ENCODE assay signal across 22 cellular contexts in the genomic region with DNA sequence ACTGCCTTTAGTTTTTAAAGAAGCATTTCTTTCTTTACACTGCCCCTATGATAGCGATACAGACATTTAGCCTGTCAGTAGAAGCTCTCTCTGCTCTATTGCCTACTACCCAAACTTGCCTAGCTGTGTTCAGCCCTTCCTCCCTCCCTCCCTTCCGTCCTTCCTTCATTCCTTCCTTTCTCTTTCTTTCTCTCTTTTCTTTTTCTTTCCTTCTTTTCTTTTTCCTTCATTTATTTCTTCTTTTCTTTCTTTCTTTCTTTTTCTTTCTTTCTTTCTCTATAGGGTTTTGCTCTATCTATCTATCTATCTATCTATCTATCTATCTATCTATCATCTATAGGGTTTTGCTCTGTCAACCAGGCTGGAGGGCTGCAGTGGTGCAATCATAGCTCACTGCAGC. TPM values are rescaled to one million over a fixed set of nuclear protein-coding genes. Genes with fewer than 3 reads are reported as not detected.
DNase-seq lines count a peak whose midpoint lies in the region; ATAC-seq and TF ChIP-seq lines count a peak whose summit lies in the region.
"Had no signal": no experiment of that assay in that cellular context is flagged by ENCODE, and none has a peak within 500 bp of the region (broad histone marks: within the 10 kb centered on the region; RNA-seq: fewer than 3 reads in every experiment).

No MANE protein-coding gene starts in this region.

- no peaks in the 10 kb centered on the region for H3K36me3 Mint-ChIP-seq in activated CD4-positive, alpha-beta memory T cell treated with anti-CD3 and anti-CD28 coated beads, Interleukin-2, amount 10 ng/mL, durations not matched to agents 7 days and 5 days (ENCODE audit: low read depth)
- H3K36me3 Mint-ChIP-seq: CD4-positive, alpha-beta memory T cell had no signal

- CTCF ChIA-PET in PC-9 (lab: Charles Lee): interaction anchor here (0.6 kb wide), 1 partner anchor 174 kb away, joined by 4 read pairs; no protein-coding TSS in a partner anchor
- CTCF ChIA-PET in activated CD4-positive, alpha-beta memory T cell treated with anti-CD3 and anti-CD28 coated beads, Interleukin-2, amount 10 ng/mL, durations not matched to agents 7 days and 5 days (lab: Charles Lee): interaction anchor here (1.3 to 1.5 kb wide), 2 partner anchors 22 to 37 kb away, joined by 3 to 5 read pairs; partner anchors contain the start of gene ZNF282

- no peak overlapping the region for H3K4me3 Mint-ChIP-seq in activated CD4-positive, alpha-beta memory T cell treated with anti-CD3 and anti-CD28 coated beads, Interleukin-2, amount 10 ng/mL, durations not matched to agents 7 days and 5 days
- H3K4me3 Mint-ChIP-seq: CD4-positive, alpha-beta memory T cell had no signal

- ATAC-seq in foreskin keratinocyte (no peak), GM18873 (IDR thresholded peaks at IDR 0.05; ENCODE audit: low FRiP score, unreplicated experiment) (no peak), GM21529 (IDR thresholded peaks at IDR 0.05; ENCODE audit: unreplicated experiment) (no peak)
- ATAC-seq: A549, Panc1, Right ventricle myocardium inferior had no signal

- H3K4me1 ChIP-seq in ACC112 (ENCODE audit: control insufficient read depth, insufficient read depth, low read length, unreplicated experiment) (peaks cover 18% of the 10 kb centered on the region), GM23248 (ENCODE audit: insufficient read depth) (peaks cover 19% of the 10 kb centered on the region), PC-9 (replicated peaks; ENCODE audit: insufficient read depth) (peaks cover 53% of the 10 kb centered on the region), foreskin keratinocyte (peaks cover 23% of the 10 kb centered on the region)

- H2AFZ ChIP-seq in ACC112 (ENCODE audit: low read length, unreplicated experiment): no peak overlapping the region
- H2AFZ ChIP-seq in GM23248: 0 out of 2 replicates have a peak overlapping the region, but pooled peaks have one; percentile 75
- H2AFZ ChIP-seq in PC-9: no peak overlapping the region

- POLR2A ChIA-PET in PC-9 (lab: Charles Lee; ENCODE audit: unreplicated experiment): interaction anchor here (0.6 to 0.7 kb wide), 2 partner anchors 42 to 106 kb away, joined by 5 to 9 read pairs; no protein-coding TSS in a partner anchor
- POLR2A ChIA-PET in activated CD4-positive, alpha-beta memory T cell treated with anti-CD3 and anti-CD28 coated beads, Interleukin-2, amount 10 ng/mL, durations not matched to agents 7 days and 5 days (lab: Charles Lee): interaction anchor here (0.9 to 1.7 kb wide), 3 partner anchors 22 to 37 kb away, joined by 3 to 4 read pairs (median 3); partner anchors contain the start of genes ZNF282 and ZNF783

- BruUV-seq in PC-9 (replicated peaks; lab: Mats Ljungman, UMichigan): no TSS peak

- H4K20me1 ChIP-seq in GM23248 (ENCODE audit: insufficient read depth): no peaks in the 10 kb centered on the region
- no peaks in the 10 kb centered on the region for H4K20me1 ChIP-seq in PC-9 (ENCODE audit: insufficient read depth)
- H4K20me1 ChIP-seq: BLaER1 had no signal

- H3K27me3 ChIP-seq in ACC112 (ENCODE audit: insufficient read depth, low read length): no peaks in the 10 kb centered on the region
- H3K27me3 ChIP-seq in GM23248 (replicated peaks; ENCODE audit: insufficient read depth): no peaks in the 10 kb centered on the region
- no peaks in the 10 kb centered on the region for H3K27me3 ChIP-seq in PC-9 (ENCODE audit: insufficient read depth, low read depth)
- no peaks in the 10 kb centered on the region for H3K27me3 ChIP-seq in foreskin keratinocyte
- H3K27me3 ChIP-seq: BLaER1, SJSA1 had no signal

- in situ Hi-C loops in GM23248 (cut with MboI): no loop called here

- peak overlapping the region; percentile 91 for H3K27ac ChIP-seq in ACC112 (ENCODE audit: low read depth, low read length)
- H3K27ac ChIP-seq in GM23248: peak overlapping the region; percentile 93
- peak overlapping the region; percentile 93 for H3K27ac ChIP-seq in PC-9
- H3K27ac ChIP-seq in foreskin keratinocyte: peak overlapping the region; percentile 93
- H3K27ac ChIP-seq: BLaER1 had no signal

- no peaks in the 10 kb centered on the region for H3K9me3 Mint-ChIP-seq in activated CD4-positive, alpha-beta memory T cell treated with anti-CD3 and anti-CD28 coated beads, Interleukin-2, amount 10 ng/mL, durations not matched to agents 7 days and 5 days

- DNase-seq in GM23248 (no peak), PC-9 (no peak), foreskin keratinocyte (no peak), NCI-H1105 (lab: John Stamatoyannopoulos, UW) (no peak)
- no peak for DNase-seq in activated CD4-positive, alpha-beta memory T cell treated with anti-CD3 and anti-CD28 coated beads, Interleukin-2, amount 10 ng/mL, durations not matched to agents 7 days and 5 days
- DNase-seq: CD4-positive, alpha-beta memory T cell; DND-41; NCI-H1092 treated with DMSO at 0.1 percent for 48 hours; NCI-H146; NCI-H2029 treated with DMSO at 0.1 percent for 48 hours; NCI-H226; NCI-H510A treated with DMSO at 0.1 percent for 48 hours; NCI-H748 treated with DMSO at 0.1 percent for 48 hours had no signal

- TF ChIP-seq CTCF in PC-9 (conservative IDR thresholded peaks at IDR 0.05) (no peak), foreskin keratinocyte (conservative IDR thresholded peaks at IDR 0.05) (no peak)

- WGBS in GM23248 (ENCODE audit: low coverage in 1 of 2, low lambda C conversion rate in 2 of 2, missing lambda C conversion rate in 2 of 2), 2 experiments: 73 to 84% methylated on average over 2 of the region's 2 CpGs

- H3K36me3 ChIP-seq in ACC112 (ENCODE audit: insufficient read depth, low read length) (no peaks in the 10 kb centered on the region), GM23248 (ENCODE audit: low read depth) (no peaks in the 10 kb centered on the region), PC-9 (ENCODE audit: low read depth) (no peaks in the 10 kb centered on the region)
- H3K36me3 ChIP-seq: SJSA1 had no signal

- intact Hi-C loops in PC-9 (cut with micrococcal nuclease; ENCODE audit: unreplicated experiment): no loop called here

- no peaks in the 10 kb centered on the region for H3K79me2 ChIP-seq in ACC112 (ENCODE audit: control insufficient read depth, insufficient read depth, low read length, unreplicated experiment)
- H3K79me2 ChIP-seq in GM23248 (ENCODE audit: insufficient read depth): no peaks in the 10 kb centered on the region
- H3K79me2 ChIP-seq in PC-9 (ENCODE audit: low read depth): no peaks in the 10 kb centered on the region

- H3K9me3 ChIP-seq in GM23248 (ENCODE audit: low read depth): no peaks in the 10 kb centered on the region
- no peaks in the 10 kb centered on the region for H3K9me3 ChIP-seq in PC-9 (ENCODE audit: insufficient read depth, low read depth)
- H3K9me3 ChIP-seq: A549, BLaER1, SJSA1 had no signal

- H3K27me3 Mint-ChIP-seq in activated CD4-positive, alpha-beta memory T cell treated with anti-CD3 and anti-CD28 coated beads, Interleukin-2, amount 10 ng/mL, durations not matched to agents 7 days and 5 days: no peaks in the 10 kb centered on the region

- H3K4me1 Mint-ChIP-seq in activated CD4-positive, alpha-beta memory T cell treated with anti-CD3 and anti-CD28 coated beads, Interleukin-2, amount 10 ng/mL, durations not matched to agents 7 days and 5 days: peaks cover 5% of the 10 kb centered on the region

- no peak overlapping the region for H3K9ac ChIP-seq in GM23248
- H3K9ac ChIP-seq: BLaER1 had no signal

- H3K4me3 ChIP-seq in ACC112 (ENCODE audit: low read depth, low read length) (no peak overlapping the region), GM23248 (no peak overlapping the region), PC-9 (no peak overlapping the region)
- H3K4me3 ChIP-seq: A549, BLaER1, GM12878, SJSA1 had no signal

- H3K27ac Mint-ChIP-seq in activated CD4-positive, alpha-beta memory T cell treated with anti-CD3 and anti-CD28 coated beads, Interleukin-2, amount 10 ng/mL, durations not matched to agents 7 days and 5 days: no peak overlapping the region
- H3K27ac Mint-ChIP-seq: CD4-positive, alpha-beta memory T cell had no signal

- H3K4me2 ChIP-seq in GM23248 (ENCODE audit: unreplicated experiment) (no peak overlapping the region), PC-9 (peak overlapping the region; percentile 77)
- H3K4me2 ChIP-seq: A549, BLaER1 had no signal

- H3F3A ChIP-seq in GM23248 (ENCODE audit: insufficient read depth) (peaks cover 27% of the 10 kb centered on the region), PC-9 (ENCODE audit: insufficient read depth, low read depth) (peaks cover 62% of the 10 kb centered on the region)

- H3K9me2 ChIP-seq in GM23248 (ENCODE audit: insufficient read depth) (no peaks in the 10 kb centered on the region), PC-9 (ENCODE audit: insufficient read depth) (no peaks in the 10 kb centered on the region)

RNA-seq across cellular contexts. Expression of gene ZNF212, which starts 7.1 kb away (rescaled TPM):
- total RNA-seq in GM23248 (2014; rRNA removed; shearing (Covaris generic)): 4.1 and 9.4 TPM in 2 replicates
- polyA plus RNA-seq in GM23248 (2016; fragmentation: Nextera tagmentation; extraction: Ambion mirVana) (5.3 and 7.1 TPM in 2 replicates), foreskin keratinocyte (6.1 and 6.5 TPM in 2 replicates)
- total RNA-seq in PC-9 (2021) (16.9 and 22.3 TPM in 2 replicates), foreskin keratinocyte (7.2 and 7.5 TPM in 2 replicates)
- total RNA-seq in activated CD4-positive, alpha-beta memory T cell treated with anti-CD3 and anti-CD28 coated beads, Interleukin-2, amount 10 ng/mL, durations not matched to agents 7 days and 5 days: 10 to 100 TPM; 13.5 to 14.5 TPM

RNA-seq across cellular contexts. Expression of gene ZNF783, which starts 29.6 kb away (rescaled TPM):
- 8.6 and 11.3 TPM in 2 replicates for total RNA-seq in GM23248 (2014; rRNA removed; shearing (Covaris generic))
- polyA plus RNA-seq in GM23248 (2016; fragmentation: Nextera tagmentation; extraction: Ambion mirVana) (3.5 and 3.6 TPM in 2 replicates), foreskin keratinocyte (3.6 and 4.0 TPM in 2 replicates)
- total RNA-seq in PC-9 (2021) (15.8 and 22.2 TPM in 2 replicates), foreskin keratinocyte (7.4 and 7.5 TPM in 2 replicates)
- 10 to 100 TPM; 14.4 to 15.8 TPM for total RNA-seq in activated CD4-positive, alpha-beta memory T cell treated with anti-CD3 and anti-CD28 coated beads, Interleukin-2, amount 10 ng/mL, durations not matched to agents 7 days and 5 days

RNA-seq across cellular contexts. Expression of gene ZNF282, which starts 37.0 kb away (rescaled TPM):
- 23.3 and 24.1 TPM in 2 replicates for total RNA-seq in GM23248 (2014; rRNA removed; shearing (Covaris generic))
- polyA plus RNA-seq in GM23248 (2016; fragmentation: Nextera tagmentation; extraction: Ambion mirVana): 2.4 and 2.8 TPM in 2 replicates
- total RNA-seq in PC-9 (2021): 32.5 and 35.9 TPM in 2 replicates
- total RNA-seq in foreskin keratinocyte: 25.4 and 30.7 TPM in 2 replicates
- 19.2 and 20.9 TPM in 2 replicates for polyA plus RNA-seq in foreskin keratinocyte
- total RNA-seq in activated CD4-positive, alpha-beta memory T cell treated with anti-CD3 and anti-CD28 coated beads, Interleukin-2, amount 10 ng/mL, durations not matched to agents 7 days and 5 days: 10 to 100 TPM; 66.1 to 66.6 TPM
